ENCODE assay signal across 1 cellular context in genomic region chr1:70459502-70460225, GRCh38.
TF ChIP-seq lines count a peak whose summit lies in the region.

No MANE protein-coding gene starts in this region.

TF ChIP-seq in K562, 482 proteins besides CTCF, POLR2A, EP300 and RAD21 (continued from another document):
- TF ChIP-seq GTF3C2 (IDR thresholded peaks at IDR 0.05; ENCODE audit: borderline replicate concordance, extremely low read depth, insufficient read length) (no peak), KDM1A (IDR thresholded peaks at IDR 0.05) (0 out of 4 replicates have a peak, but pooled peaks of 1 of the 2 experiments have one; percentile 11), PHF8 (IDR thresholded peaks at IDR 0.05; ENCODE audit: borderline replicate concordance, low read length) (no peak; the same call in 1 of the 2 replicates), TEAD2 (tag; IDR thresholded peaks at IDR 0.05) (no peak), SMARCE1 (IDR thresholded peaks at IDR 0.05) (peak; percentile 87), GABPA (tag; conservative IDR thresholded peaks at IDR 0.05; ENCODE audit: low read depth) (no peak), GABPB1 (CRISPR knock-in tag; IDR thresholded peaks at IDR 0.05) (no peak), CBX1 (IDR thresholded peaks at IDR 0.05; ENCODE audit: low read depth) (no peak), ZNF124 (CRISPR knock-in tag; IDR thresholded peaks at IDR 0.05) (no peak), LEF1 (IDR thresholded peaks at IDR 0.05) (no peak), ZNF444 (CRISPR knock-in tag; IDR thresholded peaks at IDR 0.05) (no peak), CREM (IDR thresholded peaks at IDR 0.05; ENCODE audit: low read depth) (0 out of 2 replicates have a peak, but pooled peaks have one; percentile 25), ATF3 (IDR thresholded peaks at IDR 0.05) (peak; percentile 85), ATF3 (CRISPR knock-in tag; conservative IDR thresholded peaks at IDR 0.05) (no peak), ERF (CRISPR knock-in tag; IDR thresholded peaks at IDR 0.05) (no peak), ZNF280B (CRISPR knock-in tag; IDR thresholded peaks at IDR 0.05) (no peak), HIVEP1 (CRISPR knock-in tag; IDR thresholded peaks at IDR 0.05) (no peak), ATF2 (CRISPR knock-in tag; IDR thresholded peaks at IDR 0.05) (no peak), PKNOX1 (IDR thresholded peaks at IDR 0.05) (peak; percentile 57), MBD2 (IDR thresholded peaks at IDR 0.05; ENCODE audit: borderline replicate concordance, low read depth) (no peak), SMARCC2 (IDR thresholded peaks at IDR 0.05; ENCODE audit: low read depth) (peak; percentile 49; the same call in 1 of the 2 replicates), ZBTB7A (IDR thresholded peaks at IDR 0.05; ENCODE audit: borderline replicate concordance, control insufficient read depth, low read depth, low read length) (no peak), ZNF740 (CRISPR knock-in tag; IDR thresholded peaks at IDR 0.05) (no peak), ZNF740 (tag; IDR thresholded peaks at IDR 0.05) (no peak), TRIM24 (IDR thresholded peaks at IDR 0.05) (peak in 1 of 2 experiments; percentile 49; a peak in 1 of 4 replicates), ZFP1 (CRISPR knock-in tag; IDR thresholded peaks at IDR 0.05) (no peak)
TF ChIP-seq in K562: peak in this region for 44.
